9 cellular contexts compared by ENCODE assay signal in the genomic region with DNA sequence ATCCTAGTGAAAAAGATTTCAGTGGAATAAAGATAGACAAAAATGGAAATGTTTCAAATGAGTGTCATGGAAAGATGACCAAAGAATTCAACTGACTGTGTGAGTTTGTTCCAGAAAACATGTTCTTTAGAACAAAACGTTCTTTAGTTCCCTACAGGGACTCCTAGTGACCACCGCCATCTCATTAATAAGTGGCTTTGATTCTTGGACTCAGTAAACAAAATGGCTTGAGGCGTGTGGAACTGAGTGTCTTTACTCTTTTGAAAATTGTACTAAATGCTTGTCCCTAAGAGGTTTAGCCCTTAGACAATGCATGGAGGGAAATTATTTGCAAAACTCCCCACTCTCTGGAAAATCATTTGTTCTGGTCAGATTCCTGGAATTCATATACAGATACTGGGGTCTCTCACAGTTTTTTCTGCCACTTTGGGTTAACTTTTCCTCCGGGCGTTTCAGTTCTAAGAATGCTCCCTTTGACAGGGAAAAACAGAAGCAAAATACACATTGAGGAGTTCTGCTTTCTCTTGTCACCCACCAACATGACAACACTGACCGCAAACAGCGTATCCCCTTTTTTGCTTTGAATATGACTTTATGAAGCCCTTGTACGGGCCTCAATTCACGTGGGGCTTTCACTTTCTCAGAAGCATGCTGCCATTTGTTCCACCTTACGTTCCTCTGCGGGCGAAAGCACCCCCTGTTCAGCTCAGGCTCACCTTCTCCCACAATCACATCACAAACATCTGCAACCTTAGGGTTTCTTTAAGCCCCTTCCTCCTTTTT. TPM values are rescaled to one million over a fixed set of nuclear protein-coding genes. Genes with fewer than 3 reads are reported as not detected.
A peak's percentile ranks its signal among the peaks of the same experiment; 100 is the strongest.
DNase-seq lines count a peak whose midpoint lies in the region; ATAC-seq and TF ChIP-seq lines count a peak whose summit lies in the region.
"Had no signal": no experiment of that assay in that cellular context is flagged by ENCODE, and none has a peak within 500 bp of the region (broad histone marks: within the 10 kb centered on the region; RNA-seq: fewer than 3 reads in every experiment).

No MANE protein-coding gene starts in this region.

- POLR2A ChIA-PET in activated CD4-positive, alpha-beta memory T cell treated with anti-CD3 and anti-CD28 coated beads for 36 hours (lab: Charles Lee): no interaction called here

- peaks cover 3% of the 10 kb centered on the region for H3K4me1 ChIP-seq in CD4-positive, CD25-positive, alpha-beta regulatory T cell (ENCODE audit: control insufficient read depth, insufficient read depth, low read length, poor library complexity, severe bottlenecking)

- H3K4me3 Mint-ChIP-seq in CD4-positive, CD25-positive, alpha-beta regulatory T cell: peak overlapping the region; percentile 22 to 84 (median 76)
- H3K4me3 Mint-ChIP-seq in HFFc6: peak overlapping the region; percentile 78
- peak overlapping the region; percentile 22 for H3K4me3 Mint-ChIP-seq in activated CD4-positive, alpha-beta memory T cell treated with anti-CD3 and anti-CD28 coated beads for 36 hours

- H3K9me3 Mint-ChIP-seq in CD4-positive, CD25-positive, alpha-beta regulatory T cell: no peaks in the 10 kb centered on the region
- no peaks in the 10 kb centered on the region for H3K9me3 Mint-ChIP-seq in HFFc6
- H3K9me3 Mint-ChIP-seq in activated CD4-positive, alpha-beta memory T cell treated with anti-CD3 and anti-CD28 coated beads for 36 hours: no peaks in the 10 kb centered on the region

- H3K27ac Mint-ChIP-seq in CD4-positive, CD25-positive, alpha-beta regulatory T cell: peak overlapping the region; percentile 83 to 94 (median 85)
- H3K27ac Mint-ChIP-seq in HFFc6: no peak overlapping the region
- H3K27ac Mint-ChIP-seq in activated CD4-positive, alpha-beta memory T cell treated with anti-CD3 and anti-CD28 coated beads for 36 hours: no peak overlapping the region

- DNase-seq in CD4-positive, CD25-positive, alpha-beta regulatory T cell: peak in 1 of 3 donors; percentile 42
- DNase-seq in HFFc6 (no peak), midbrain (lab: John Stamatoyannopoulos, UW) (peak; percentile 37), HPDE6-E6E7 (ENCODE audit: extremely low spot score) (no peak), RKO (ENCODE audit: low spot score) (no peak), NCI-H2029 (lab: John Stamatoyannopoulos, UW) (no peak), NCI-H187 (lab: John Stamatoyannopoulos, UW) (no peak)
- peak; percentile 61 for DNase-seq in activated CD4-positive, alpha-beta memory T cell treated with anti-CD3 and anti-CD28 coated beads for 36 hours
- DNase-seq: T-helper 9 cell had no signal

- intact Hi-C loops in activated CD4-positive, alpha-beta memory T cell treated with anti-CD3 and anti-CD28 coated beads for 36 hours (cut with micrococcal nuclease): loop anchor here (1.0 to 2.0 kb wide), 2 partner anchors 8 to 17 kb away; no protein-coding TSS in a partner anchor

- H3K27me3 ChIP-seq in CD4-positive, CD25-positive, alpha-beta regulatory T cell (ENCODE audit: control insufficient read depth, insufficient read depth, low read length): no peaks in the 10 kb centered on the region

- peak in 1 of 2 donors; percentile 52 for ATAC-seq in CD4-positive, CD25-positive, alpha-beta regulatory T cell (ENCODE audit: low read depth in 2 of 2)

- no peaks in the 10 kb centered on the region for H3K36me3 ChIP-seq in CD4-positive, CD25-positive, alpha-beta regulatory T cell (ENCODE audit: control insufficient read depth, insufficient read depth, low read length)

- H3K36me3 Mint-ChIP-seq in CD4-positive, CD25-positive, alpha-beta regulatory T cell: no peaks in the 10 kb centered on the region
- H3K36me3 Mint-ChIP-seq in HFFc6 (ENCODE audit: low read depth): no peaks in the 10 kb centered on the region
- no peaks in the 10 kb centered on the region for H3K36me3 Mint-ChIP-seq in activated CD4-positive, alpha-beta memory T cell treated with anti-CD3 and anti-CD28 coated beads for 36 hours

- H3K27me3 Mint-ChIP-seq in CD4-positive, CD25-positive, alpha-beta regulatory T cell: no peaks in the 10 kb centered on the region
- peaks cover 7% of the 10 kb centered on the region for H3K27me3 Mint-ChIP-seq in HFFc6 (ENCODE audit: insufficient read depth)
- no peaks in the 10 kb centered on the region for H3K27me3 Mint-ChIP-seq in activated CD4-positive, alpha-beta memory T cell treated with anti-CD3 and anti-CD28 coated beads for 36 hours

- H3K27ac ChIP-seq in CD4-positive, CD25-positive, alpha-beta regulatory T cell (ENCODE audit: insufficient read depth, low read length, poor library complexity, severe bottlenecking): no peak overlapping the region

- CTCF ChIA-PET in activated CD4-positive, alpha-beta memory T cell treated with anti-CD3 and anti-CD28 coated beads for 36 hours (lab: Charles Lee): interaction anchor here (1.4 to 2.2 kb wide), 2 partner anchors 15 kb away, joined by 4 to 6 read pairs; no protein-coding TSS in a partner anchor

- peaks cover 7 to 27% (median 14%) of the 10 kb centered on the region in 4 donors for H3K4me1 Mint-ChIP-seq in CD4-positive, CD25-positive, alpha-beta regulatory T cell
- peaks cover 19% of the 10 kb centered on the region for H3K4me1 Mint-ChIP-seq in HFFc6 (ENCODE audit: low read depth)
- H3K4me1 Mint-ChIP-seq in activated CD4-positive, alpha-beta memory T cell treated with anti-CD3 and anti-CD28 coated beads for 36 hours (ENCODE audit: low read depth): peaks cover 24% of the 10 kb centered on the region

- H3K4me3 ChIP-seq in CD4-positive, CD25-positive, alpha-beta regulatory T cell (ENCODE audit: low read depth, low read length): peak overlapping the region; percentile 49

- no peaks in the 10 kb centered on the region for H3K9me3 ChIP-seq in CD4-positive, CD25-positive, alpha-beta regulatory T cell (ENCODE audit: control insufficient read depth in 2 of 2, low read length in 2 of 2)

- TF ChIP-seq CTCF in HFFc6 (IDR thresholded peaks at IDR 0.05): no peak

RNA-seq across cellular contexts. Expression of a gene that starts 15.3 kb away (rescaled TPM):
- total RNA-seq in CD4-positive, CD25-positive, alpha-beta regulatory T cell: 18.3 TPM
- 1 to 10 TPM; 2.5 to 7.1 (median 4.0) TPM for polyA plus RNA-seq in CD4-positive, CD25-positive, alpha-beta regulatory T cell
- total RNA-seq in HFFc6 (2021; fragmentation: NEBNext Ultra II Directional; extraction: Animal tissue kit (Norgen Biotek cat#: 25700)): under 1 TPM in 5 of 6 experiments, not detected in 1; 0.07 to 0.23 (median 0.13) TPM
- total RNA-seq in activated CD4-positive, alpha-beta memory T cell treated with anti-CD3 and anti-CD28 coated beads for 36 hours: 10 to 100 TPM; 24.5 to 25.3 TPM

RNA-seq across cellular contexts. Expression of a gene that starts 55.7 kb away (rescaled TPM):
- total RNA-seq in CD4-positive, CD25-positive, alpha-beta regulatory T cell: 9.1 TPM
- 1 to 10 TPM; 3.2 to 8.2 (median 4.6) TPM for polyA plus RNA-seq in CD4-positive, CD25-positive, alpha-beta regulatory T cell
- total RNA-seq in HFFc6 (2021; fragmentation: NEBNext Ultra II Directional; extraction: Animal tissue kit (Norgen Biotek cat#: 25700)): 1 to 10 TPM; 7.0 to 9.5 (median 8.1) TPM
- 10 to 100 TPM; 16.3 to 17.2 TPM for total RNA-seq in activated CD4-positive, alpha-beta memory T cell treated with anti-CD3 and anti-CD28 coated beads for 36 hours

RNA-seq across cellular contexts. Expression of a gene that starts 55.8 kb away (rescaled TPM):
- total RNA-seq in CD4-positive, CD25-positive, alpha-beta regulatory T cell: 32.3 TPM
- 10 to 100 TPM; 34.0 to 46.0 (median 36.4) TPM for polyA plus RNA-seq in CD4-positive, CD25-positive, alpha-beta regulatory T cell
- 10 to 100 TPM in 1 of 6 experiments, 1 to 10 TPM in 5; 6.6 to 10.2 (median 9.1) TPM for total RNA-seq in HFFc6 (2021; fragmentation: NEBNext Ultra II Directional; extraction: Animal tissue kit (Norgen Biotek cat#: 25700))
- 10 to 100 TPM; 20.9 to 24.1 TPM for total RNA-seq in activated CD4-positive, alpha-beta memory T cell treated with anti-CD3 and anti-CD28 coated beads for 36 hours

Comparison
In these comparisons a context has a peak if more than half of its experiments do, and no peak if none do; other contexts are left out.
1. DNase-seq: peak in activated CD4-positive, alpha-beta memory T cell treated with anti-CD3 and anti-CD28 coated beads for 36 hours (single experiment) and midbrain (single experiment); none in HFFc6 (single experiment), HPDE6-E6E7 (single experiment), RKO (single experiment), NCI-H2029 (single experiment) and NCI-H187 (0 of 2).
2. H3K27ac Mint-ChIP-seq: peak in CD4-positive, CD25-positive, alpha-beta regulatory T cell (3 of 3); none in HFFc6 (single experiment) and activated CD4-positive, alpha-beta memory T cell treated with anti-CD3 and anti-CD28 coated beads for 36 hours (single experiment).
3. H3K4me3 Mint-ChIP-seq: peak in every context shown above with its lines; median percentile 78 in HFFc6; 76 in CD4-positive, CD25-positive, alpha-beta regulatory T cell; 22 in activated CD4-positive, alpha-beta memory T cell treated with anti-CD3 and anti-CD28 coated beads for 36 hours.
4. RNA of a gene that starts 15.3 kb away (total RNA-seq): 24.5 to 25.3 TPM in activated CD4-positive, alpha-beta memory T cell treated with anti-CD3 and anti-CD28 coated beads for 36 hours and 18.3 TPM in CD4-positive, CD25-positive, alpha-beta regulatory T cell (single experiment); 0.07 to 0.23 TPM in HFFc6; every median in the first group is over 10 times any median in the second.